Comparison of ENCODE assay signal across 17 cellular contexts in the genomic region with DNA sequence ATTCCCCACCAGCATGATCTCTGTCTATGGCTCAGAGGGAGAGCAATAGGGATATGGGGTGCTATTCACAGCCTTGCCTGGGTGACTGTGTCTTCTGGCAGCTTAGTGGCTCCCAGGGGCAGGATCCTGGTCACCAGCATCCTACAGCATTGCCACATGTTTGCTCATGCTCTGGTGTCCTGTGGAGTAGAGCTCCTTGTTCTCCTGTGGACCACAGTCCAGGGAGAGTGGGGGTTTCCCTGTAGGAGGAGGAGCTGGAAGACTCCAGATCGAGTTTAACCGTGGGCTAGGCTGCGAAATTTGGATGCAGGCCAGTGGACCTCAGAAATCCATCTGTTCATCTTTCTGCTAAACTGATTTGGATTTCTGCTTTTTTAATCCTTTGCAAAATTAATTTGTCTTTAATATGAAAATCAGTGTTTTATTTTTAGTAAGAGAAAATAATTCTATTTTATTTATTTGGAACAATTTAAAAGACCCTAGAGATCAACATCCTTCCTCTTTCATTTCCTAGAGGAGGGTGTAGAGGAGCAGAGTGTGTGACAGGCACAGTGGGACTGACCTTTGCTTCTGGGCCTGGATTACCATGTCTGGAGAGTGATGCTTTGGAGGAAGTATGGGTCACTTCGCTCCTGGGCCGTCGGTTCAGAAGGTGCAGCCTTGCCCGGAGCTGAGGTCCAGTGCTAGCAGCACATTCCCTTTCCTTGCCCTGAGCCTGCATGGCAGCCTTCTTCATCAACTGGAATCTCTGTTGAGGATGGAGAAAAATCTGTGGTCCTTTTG. TPM values are rescaled to one million over a fixed set of nuclear protein-coding genes. Genes with fewer than 3 reads are reported as not detected.
DNase-seq lines count a peak whose midpoint lies in the region; ATAC-seq, FAIRE-seq and TF ChIP-seq lines count a peak whose summit lies in the region.
"Had no signal": no experiment of that assay in that cellular context is flagged by ENCODE, and none has a peak within 500 bp of the region (broad histone marks: within the 10 kb centered on the region; RNA-seq: fewer than 3 reads in every experiment).

No MANE protein-coding gene starts in this region.

- DNase-seq in heart left ventricle (no peak), Right ventricle myocardium superior (no peak), NCI-H2171 treated with DMSO at 0.1 percent for 48 hours (lab: John Stamatoyannopoulos, UW) (peak; percentile 80), H1 (ENCODE audit: low read depth in 1 of 2, low spot score in 2 of 2) (no peak), superior temporal gyrus (ENCODE audit: extremely low spot score) (peak; percentile 27), GOT3 (lab: John Stamatoyannopoulos, UW) (no peak), pons (ENCODE audit: low spot score) (no peak)
- DNase-seq: activated CD4-positive, alpha-beta memory T cell treated with anti-CD3 and anti-CD28 coated beads for 36 hours; activated T-cell treated with anti-CD3 and anti-CD28 coated beads, Interleukin-2, amount 50 U/mL, for 72 hours; COR-L47; mesenchymal stem cell; NCI-H1417; NCI-H226; OCI-M1 had no signal

- H3K9me3 ChIP-seq in heart left ventricle, result no peaks in the 10 kb centered on the region
- no peaks in the 10 kb centered on the region for H3K9me3 ChIP-seq in H1 (ENCODE audit: insufficient read depth in 2 of 2, low read depth in 1 of 2, low read length in 1 of 2)
- H3K9me3 ChIP-seq: gastroesophageal sphincter, vagina had no signal

- H2AK5ac ChIP-seq in H1 (ENCODE audit: low read depth, low read length), result no peak overlapping the region

- no peak overlapping the region for H2BK5ac ChIP-seq in H1 (ENCODE audit: low read depth, low read length)

- H3K27ac ChIP-seq in heart left ventricle, result peak overlapping the region in 10 of 12 donors; percentile 12 to 90 (median 80)
- H3K27ac ChIP-seq in H1 (ENCODE audit: low read depth, low read length), result no peak overlapping the region
- H3K27ac ChIP-seq: vagina had no signal

- no peak for TF ChIP-seq RAD21 in H1 (IDR thresholded peaks at IDR 0.05 in 1 of 2, conservative IDR thresholded peaks at IDR 0.05 in 1 of 2; ENCODE audit: low read depth in 2 of 2, low read length in 2 of 2)

- H3K4me1 ChIP-seq in heart left ventricle (peaks cover 15 to 71% (median 53%) of the 10 kb centered on the region in 12 donors), H1 (replicated peaks in 1 of 4; ENCODE audit: control insufficient read depth in 3 of 4, insufficient read depth in 4 of 4, low read length in 3 of 4) (no peaks in the 10 kb centered on the region; a peak in 1 of 7 replicates)

- no peaks in the 10 kb centered on the region for H3K23me2 ChIP-seq in H1 (ENCODE audit: low read depth, low read length)

- H3K9ac ChIP-seq in H1 (replicated peaks in 1 of 4; ENCODE audit: extremely low read depth in 1 of 4, low read depth in 3 of 4, low read length in 3 of 4), result no peak overlapping the region

- TF ChIP-seq POLR2A in heart left ventricle (IDR thresholded peaks at IDR 0.05), result no peak
- no peak for TF ChIP-seq POLR2A in H1 (IDR thresholded peaks at IDR 0.05; ENCODE audit: control extremely low read depth in 1 of 2, low read depth in 2 of 2, low read length in 2 of 2)

- no peak overlapping the region for H2BK15ac ChIP-seq in H1 (ENCODE audit: low read length)

- no peak overlapping the region for H4K91ac ChIP-seq in H1 (replicated peaks; ENCODE audit: insufficient read length, low read length)

- H2BK12ac ChIP-seq in H1 (ENCODE audit: low read depth, low read length), result no peak overlapping the region

- H4K20me1 ChIP-seq in H1 (replicated peaks in 1 of 2; ENCODE audit: control insufficient read depth in 1 of 2, insufficient read depth in 2 of 2, low read length in 2 of 2), result no peaks in the 10 kb centered on the region

- H3K4me3 ChIP-seq in heart left ventricle, result no peak overlapping the region
- no peak overlapping the region for H3K4me3 ChIP-seq in H1 (ENCODE audit: extremely low read depth in 1 of 4, insufficient read depth in 2 of 4, low read depth in 3 of 4, low read length in 4 of 4)
- H3K4me3 ChIP-seq: gastroesophageal sphincter, vagina had no signal

- H3K4me2 ChIP-seq in H1 (ENCODE audit: insufficient read depth in 1 of 2, low read depth in 2 of 2, low read length in 2 of 2), result no peak overlapping the region

- intact Hi-C loops in heart left ventricle (cut with DNase I) (loop anchor here in 2 of 10 donors (5.0 kb wide), 1 partner anchor 36 kb away; no protein-coding TSS in a partner anchor), Right ventricle myocardium superior (cut with DNase I) (no loop called here)

- TF ChIP-seq EP300 in H1 (IDR thresholded peaks at IDR 0.05; ENCODE audit: borderline replicate concordance in 1 of 2, low read depth in 2 of 2, low read length in 2 of 2), result no peak

- peak overlapping the region; percentile 22; the same call in 1 of the 2 replicates for H4K8ac ChIP-seq in H1 (ENCODE audit: extremely low read depth, insufficient read depth, low read length)

- TF ChIP-seq CTCF in heart left ventricle (IDR thresholded peaks at IDR 0.05) (no peak), H1 (IDR thresholded peaks at IDR 0.05; ENCODE audit: control extremely low read depth in 1 of 3, insufficient read depth in 1 of 3, low read depth in 1 of 3, low read length in 3 of 3) (no peak)

- no peaks in the 10 kb centered on the region for H3K36me3 ChIP-seq in heart left ventricle
- no peaks in the 10 kb centered on the region for H3K36me3 ChIP-seq in H1 (ENCODE audit: control insufficient read depth in 2 of 4, insufficient read depth in 4 of 4, low read length in 3 of 4)
- H3K36me3 ChIP-seq: gastroesophageal sphincter, vagina had no signal

- peaks cover 7% of the 10 kb centered on the region; the same call in 1 of the 2 replicates for H3K79me1 ChIP-seq in H1 (ENCODE audit: low read depth, low read length)

- no peak overlapping the region for H2AFZ ChIP-seq in H1 (ENCODE audit: low read length)

- 33 to 43% (median 36%) methylated on average over 7 of the region's 7 CpGs for WGBS in heart left ventricle, 4 donors
- WGBS in H1 (ENCODE audit: extremely low coverage in 1 of 2, insufficient coverage in 1 of 2, insufficient read length in 1 of 2, insufficient replicate concordance in 2 of 2, low coverage in 1 of 2, low lambda C conversion rate in 2 of 2, missing lambda C conversion rate in 1 of 2), 2 experiments, result 94% methylated on average over 7 of the region's 7 CpGs; no CpG with 5 or more reads in 1 of the 2 experiments

- no peak overlapping the region for H3K4ac ChIP-seq in H1 (replicated peaks; ENCODE audit: insufficient read length, low read depth, low read length)

- POLR2A ChIA-PET in H1 (lab: Charles Lee; ENCODE audit: partially characterized antibody), result interaction anchor here (0.8 to 1.3 kb wide), 2 partner anchors 8 to 18 kb away, joined by 3 to 7 read pairs; no protein-coding TSS in a partner anchor

- 0 out of 4 replicates have a peak, but pooled peaks cover 0 to 8% of the 10 kb centered on the region in 2 experiments for H3K79me2 ChIP-seq in H1 (ENCODE audit: control insufficient read depth in 1 of 2, insufficient read depth in 2 of 2, low read length in 2 of 2)

- no peak overlapping the region for H4K5ac ChIP-seq in H1 (ENCODE audit: insufficient read length, low read depth, low read length)

- no peak overlapping the region for H3K56ac ChIP-seq in H1 (replicated peaks; ENCODE audit: insufficient read length, low read depth, low read length)

- H3K27me3 ChIP-seq in heart left ventricle (no peaks in the 10 kb centered on the region), H1 (replicated peaks in 1 of 4; ENCODE audit: control insufficient read depth in 3 of 4, extremely low read depth in 1 of 4, insufficient read depth in 3 of 4, low read length in 3 of 4) (no peaks in the 10 kb centered on the region)
- H3K27me3 ChIP-seq: gastroesophageal sphincter, vagina had no signal

- CTCF ChIA-PET in H1 (lab: Charles Lee; ENCODE audit: partially characterized antibody), result interaction anchor here (1.1 to 3.4 kb wide), 5 partner anchors 7 to 47 kb away, joined by 3 to 16 read pairs (median 6); no protein-coding TSS in a partner anchor

- H3K23ac ChIP-seq in H1 (ENCODE audit: insufficient read length), result no peak overlapping the region

- H2BK20ac ChIP-seq in H1 (ENCODE audit: low read length), result no peak overlapping the region

- H3K18ac ChIP-seq in H1 (ENCODE audit: extremely low read depth, low read length), result no peak overlapping the region

- H3K14ac ChIP-seq in H1 (ENCODE audit: insufficient read length), result no peak overlapping the region

- H2BK120ac ChIP-seq in H1 (replicated peaks; ENCODE audit: low read depth, low read length), result no peak overlapping the region

- no peak for FAIRE-seq in H1 (lab: Jason Lieb, UNC)

- ATAC-seq in heart left ventricle (peak in 1 of 4 donors; percentile 47), Right ventricle myocardium superior (ENCODE audit: poor library complexity) (no peak), GM21381 (IDR thresholded peaks at IDR 0.05; ENCODE audit: unreplicated experiment) (no peak)
- ATAC-seq: activated T-cell treated with anti-CD3 and anti-CD28 coated beads, Interleukin-2, amount 50 U/mL, for 72 hours; gastroesophageal sphincter had no signal

TF ChIP-seq in H1, 55 proteins besides CTCF, POLR2A, EP300 and RAD21 (continues in another document):
- no peak for TF ChIP-seq PHF8 (conservative IDR thresholded peaks at IDR 0.05; ENCODE audit: low read depth, low read length)
- no peak for TF ChIP-seq JUND (IDR thresholded peaks at IDR 0.05; ENCODE audit: low read length)
- no peak for TF ChIP-seq BRCA1 (IDR thresholded peaks at IDR 0.05; ENCODE audit: low read depth, low read length)
- no peak for TF ChIP-seq SP4 (IDR thresholded peaks at IDR 0.05; ENCODE audit: low read length)
- no peak for TF ChIP-seq GTF2F1 (IDR thresholded peaks at IDR 0.05; ENCODE audit: borderline replicate concordance, low read depth, low read length)
- TF ChIP-seq JUN (IDR thresholded peaks at IDR 0.05; ENCODE audit: low read depth, low read length), result no peak
- no peak for TF ChIP-seq NRF1 (IDR thresholded peaks at IDR 0.05; ENCODE audit: low read depth, low read length)
- no peak for TF ChIP-seq RXRA (IDR thresholded peaks at IDR 0.05; ENCODE audit: insufficient read depth, low read depth, low read length)
- no peak for TF ChIP-seq SP1 (IDR thresholded peaks at IDR 0.05; ENCODE audit: low read depth, low read length)
- TF ChIP-seq HDAC6 (IDR thresholded peaks at IDR 0.05; ENCODE audit: low read depth, low read length), result no peak

RNA-seq across cellular contexts. Expression of a gene that starts 17.4 kb away (rescaled TPM):
- total RNA-seq in heart left ventricle (10 to 100 TPM in 8 of 9 donors, 1 to 10 TPM in 1; 6.9 to 16.3 (median 12.1) TPM), Right ventricle myocardium superior (11.6 TPM)
- polyA plus RNA-seq in heart left ventricle (10 to 100 TPM in 1 of 2 donors, 1 to 10 TPM in 1; 8.9 to 11.5 TPM), H1 (2011; rRNA removed) (4.6 and 4.7 TPM in 2 replicates)
- 11.1 and 14.9 TPM in 2 replicates for total RNA-seq in H1 (2021; fragmentation: NEBNext Ultra II Directional; extraction: Animal tissue kit (Norgen Biotek cat#: 25700))
- polyA plus RNA-seq in H1 (2011; cell fraction: cytosol; rRNA removed), result 6.0 TPM
- 12.2 TPM for polyA plus RNA-seq in H1 (2011; cell fraction: nucleus; rRNA removed)
- 6.4 to 8.1 TPM (median 7.4 TPM) in 4 replicates for polyA plus RNA-seq in H1 (2012, experiment 1 of 2)
- 2.9 TPM for polyA plus RNA-seq in H1 (2012, experiment 2 of 2)
- 4.8 TPM for polyA plus RNA-seq in H1 (2013, experiment 1 of 2)
- 4.6 TPM for polyA plus RNA-seq in H1 (2013, experiment 2 of 2)
- 10.8 and 12.8 TPM in 2 replicates for polyA minus RNA-seq in H1 (2011; rRNA and poly(A)+ RNA removed)
- 9.3 TPM for polyA minus RNA-seq in H1 (2011; cell fraction: cytosol; rRNA and poly(A)+ RNA removed)
- polyA minus RNA-seq in H1 (2011; cell fraction: nucleus; rRNA and poly(A)+ RNA removed), result 15.1 TPM

Comparison
In these comparisons a context has a peak if more than half of its experiments do, and no peak if none do; other contexts are left out.
1. DNase-seq: peak in NCI-H2171 treated with DMSO at 0.1 percent for 48 hours (single experiment) and superior temporal gyrus (single experiment); none in heart left ventricle (0 of 5), Right ventricle myocardium superior (single experiment), H1 (0 of 2), GOT3 (single experiment) and pons (single experiment).